In the genomic region with DNA sequence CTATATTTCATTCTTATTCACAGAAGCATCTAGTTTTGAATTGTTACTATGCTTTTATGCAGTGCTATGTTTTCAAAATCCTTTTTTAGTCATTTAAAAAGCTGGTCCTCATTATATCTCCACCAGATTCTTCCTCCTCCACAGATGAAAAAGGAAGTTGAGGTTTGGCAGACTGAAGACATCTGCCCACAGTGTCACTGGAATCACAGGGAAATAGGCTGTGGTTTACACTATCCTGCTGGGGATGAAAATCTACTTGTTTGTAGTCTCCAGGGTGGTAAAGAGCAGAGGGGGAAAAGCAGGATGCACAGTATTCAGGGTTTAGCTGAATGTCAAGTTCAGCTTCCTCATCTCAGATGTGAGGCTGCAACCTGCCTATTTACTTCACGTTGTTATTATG, we compare ENCODE assay signal across 11 cellular contexts.
DNase-seq lines count a peak whose midpoint lies in the region; ATAC-seq and TF ChIP-seq lines count a peak whose summit lies in the region.
"Had no signal": no experiment of that assay in that cellular context is flagged by ENCODE, and none has a peak within 500 bp of the region (broad histone marks: within the 10 kb centered on the region; RNA-seq: fewer than 3 reads in every experiment).

No MANE protein-coding gene starts in this region.

- H3K4me1 Mint-ChIP-seq in immature natural killer cell = peaks cover 0 to 1% of the 10 kb centered on the region in 2 donors

- H3K27me3 Mint-ChIP-seq in immature natural killer cell (ENCODE audit: low read depth in 3 of 3) = peaks cover 0 to 10% (median 5%) of the 10 kb centered on the region in 3 donors

- H3K27me3 ChIP-seq in adipocyte (replicated peaks; ENCODE audit: control insufficient read depth, insufficient read depth, low read length) (no peaks in the 10 kb centered on the region), lower lobe of right lung (ENCODE audit: low read depth) (no peaks in the 10 kb centered on the region)
- H3K27me3 ChIP-seq: ascending aorta had no signal

- no peak overlapping the region for H3K27ac ChIP-seq in lower lobe of right lung
- H3K27ac ChIP-seq: ascending aorta, epithelial cell of prostate had no signal

- peak; percentile 45 to 57 for ATAC-seq in lower lobe of right lung
- ATAC-seq in GM21423 (IDR thresholded peaks at IDR 0.05; ENCODE audit: unreplicated experiment) = no peak

- H3K4me1 ChIP-seq in adipocyte (ENCODE audit: control insufficient read depth, insufficient read depth, low read length) (peaks cover 3% of the 10 kb centered on the region), lower lobe of right lung (peaks cover 4% of the 10 kb centered on the region)
- H3K4me1 ChIP-seq: ascending aorta had no signal

- H3K36me3 ChIP-seq in adipocyte (ENCODE audit: control insufficient read depth, insufficient read depth, low read length, severe bottlenecking) = no peaks in the 10 kb centered on the region
- H3K36me3 ChIP-seq in lower lobe of right lung = no peaks in the 10 kb centered on the region
- H3K36me3 ChIP-seq: ascending aorta had no signal

- H3K27ac Mint-ChIP-seq in immature natural killer cell = no peak overlapping the region

- intact Hi-C loops in lower lobe of right lung (cut with DNase I) = no loop called here

- H3K9ac ChIP-seq in adipocyte (ENCODE audit: low read length) = no peak overlapping the region

- no peak overlapping the region for H3K4me3 Mint-ChIP-seq in immature natural killer cell

- DNase-seq in CD1c-positive myeloid dendritic cell (ENCODE audit: extremely low spot score) (peak; percentile 81), M059J (ENCODE audit: low read depth) (peak; percentile 41), adipocyte (ENCODE audit: low read depth) (peak; percentile 39), lower lobe of right lung (no peak), NCI-H345 (lab: John Stamatoyannopoulos, UW) (no peak), immature natural killer cell (no peak)
- DNase-seq in stimulated activated CD4-positive, alpha-beta T cell treated with anti-CD3 and anti-CD28 coated beads, Interleukin-15, amount 100 ng/mL, for 24 hours = no peak
- DNase-seq: activated T-cell treated with anti-CD3 and anti-CD28 coated beads, Interleukin-2, amount 50 U/mL, for 48 hours had no signal

- peaks cover 0 to 4% (median 0%) of the 10 kb centered on the region in 3 donors for H3K36me3 Mint-ChIP-seq in immature natural killer cell

- peaks cover 7% of the 10 kb centered on the region for H3K9me3 ChIP-seq in adipocyte (ENCODE audit: control insufficient read depth, low read length)
- no peaks in the 10 kb centered on the region for H3K9me3 ChIP-seq in lower lobe of right lung
- H3K9me3 ChIP-seq: ascending aorta had no signal

- no peak for TF ChIP-seq CTCF in lower lobe of right lung (IDR thresholded peaks at IDR 0.05)

- H3K9me3 Mint-ChIP-seq in immature natural killer cell = peaks cover 0 to 10% (median 4%) of the 10 kb centered on the region in 6 donors

- H3K4me3 ChIP-seq in adipocyte (ENCODE audit: low read length) = no peak overlapping the region
- H3K4me3 ChIP-seq in lower lobe of right lung = no peak overlapping the region
- H3K4me3 ChIP-seq: ascending aorta had no signal

Comparison
In these comparisons a context has a peak if more than half of its experiments do, and no peak if none do; other contexts are left out.
1. DNase-seq: peak in CD1c-positive myeloid dendritic cell (single experiment), M059J (single experiment) and adipocyte (single experiment); none in lower lobe of right lung (single experiment), NCI-H345 (single experiment), stimulated activated CD4-positive, alpha-beta T cell treated with anti-CD3 and anti-CD28 coated beads, Interleukin-15, amount 100 ng/mL, for 24 hours (single experiment) and immature natural killer cell (0 of 3).